37 cellular contexts compared by ENCODE assay signal in the genomic region with DNA sequence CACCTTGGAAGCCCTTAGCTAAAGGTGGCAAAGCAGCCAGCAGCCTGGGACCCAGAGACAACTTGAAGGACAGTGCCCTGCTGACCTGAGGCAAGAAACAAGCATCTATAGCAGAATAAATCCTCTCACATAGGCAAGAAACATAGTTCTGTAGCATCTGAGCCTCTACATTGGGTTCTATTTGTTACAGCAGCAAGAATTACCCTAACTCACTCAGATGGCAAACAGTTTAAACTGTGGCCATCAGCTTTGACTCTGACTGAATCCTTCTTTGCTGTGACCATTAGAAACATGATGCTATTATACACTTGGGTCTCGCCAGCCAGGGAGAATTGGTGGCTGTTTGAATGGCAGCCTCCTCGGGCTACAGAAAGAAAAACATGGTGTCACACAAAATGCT. TPM values are rescaled to one million over a fixed set of nuclear protein-coding genes. Genes with fewer than 3 reads are reported as not detected.
"Had no signal": no experiment of that assay in that cellular context is flagged by ENCODE, and none has a peak within 500 bp of the region (broad histone marks: within the 10 kb centered on the region; RNA-seq: fewer than 3 reads in every experiment).

No MANE protein-coding gene starts in this region.

- H3K36me3 ChIP-seq: adrenal gland, brain microvascular endothelial cell, breast epithelium had no signal

- H3K9me3 ChIP-seq: adrenal gland, body of pancreas, breast epithelium had no signal

- H3K27ac ChIP-seq: adrenal gland, body of pancreas, brain microvascular endothelial cell, breast epithelium, VCaP had no signal

- H3K27me3 ChIP-seq: body of pancreas, brain microvascular endothelial cell had no signal

- H3K4me3 ChIP-seq: adrenal gland, body of pancreas, breast epithelium had no signal

- ATAC-seq: activated CD8-positive, alpha-beta T cell treated with anti-CD3 and anti-CD28 coated beads for 36 hours; activated naive CD4-positive, alpha-beta T cell treated with anti-CD3 and anti-CD28 coated beads, Interleukin-2, amount 50 U/mL, for 72 hours; activated T-cell treated with anti-CD3 and anti-CD28 coated beads, Interleukin-2, amount 50 U/mL, for 4 hours; activated T-cell treated with anti-CD3 and anti-CD28 coated beads, Interleukin-2, amount 50 U/mL, for 72 hours; activated T-helper 17 cell treated with anti-CD3 and anti-CD28 coated beads, Interleukin-2, amount 50 U/mL, for 72 hours; body of pancreas had no signal

- H3K4me1 ChIP-seq: adrenal gland, body of pancreas, breast epithelium had no signal

- DNase-seq: activated B cell treated with CpG ODN at 0.5 μM for 24 hours; activated CD4-positive, alpha-beta memory T cell treated with anti-CD3 and anti-CD28 coated beads for 36 hours; activated CD4-positive, alpha-beta T cell treated with anti-CD3 and anti-CD28 coated beads for 4 hours; activated CD4-positive, alpha-beta T cell treated with anti-CD3 and anti-CD28 coated beads, Interleukin-2, amount 10 ng/mL, durations not matched to agents 24 days and 14 days; activated CD4-positive, alpha-beta T cell treated with anti-CD3 and anti-CD28 coated beads, Interleukin-2, amount 50 U/mL, for 1 hour; activated CD4-positive, alpha-beta T cell treated with anti-CD3 and anti-CD28 coated beads, Interleukin-2, amount 50 U/mL, for 4 hours; activated CD4-positive, CD25-positive, alpha-beta regulatory T cell treated with anti-CD3 and anti-CD28 coated beads, Interleukin-2, amount 50 U/mL, for 72 hours; activated CD8-positive, alpha-beta memory T cell treated with anti-CD3 and anti-CD28 coated beads, Interleukin-2, amount 50 U/mL, for 4 hours; activated CD8-positive, alpha-beta T cell treated with anti-CD3 and anti-CD28 coated beads for 36 hours; activated effector memory CD4-positive, alpha-beta T cell treated with anti-CD3 and anti-CD28 coated beads, Interleukin-2, amount 50 U/mL, for 16 hours; activated gamma-delta T cell treated with Interleukin-2 at 50 U/mL for 16 hours; activated naive CD4-positive, alpha-beta T cell; activated naive CD4-positive, alpha-beta T cell treated with anti-CD3 and anti-CD28 coated beads for 36 hours; activated naive CD4-positive, alpha-beta T cell treated with anti-CD3 and anti-CD28 coated beads, Interleukin-2, amount 50 U/mL, for 16 hours; activated naive CD8-positive, alpha-beta T cell treated with anti-CD3 and anti-CD28 coated beads for 36 hours; activated T-cell treated with anti-CD3 and anti-CD28 coated beads for 4 hours; activated T-cell treated with anti-CD3 and anti-CD28 coated beads, Interleukin-2, amount 50 U/mL, for 1 hour; activated T-cell treated with anti-CD3 and anti-CD28 coated beads, Interleukin-2, amount 50 U/mL, for 4 hours; activated T-cell treated with anti-CD3 and anti-CD28 coated beads, Interleukin-2, amount 50 U/mL, for 72 hours; adrenal gland; amniotic stem cell; aorta; body of pancreas; brain microvascular endothelial cell; central memory CD4-positive, alpha-beta T cell; T-helper 1 cell; T-helper 2 cell; T-helper 9 cell had no signal

- FAIRE-seq: astrocyte, TTC549 had no signal

RNA-seq across cellular contexts. Expression of a gene that starts 53.1 kb away (rescaled TPM):
- total RNA-seq: activated B cell treated with CpG ODN at 0.5 μM for 24 hours; activated CD8-positive, alpha-beta T cell treated with anti-CD3 and anti-CD28 coated beads for 36 hours; activated naive CD4-positive, alpha-beta T cell treated with anti-CD3 and anti-CD28 coated beads for 36 hours; activated naive CD4-positive, alpha-beta T cell treated with anti-CD3 and anti-CD28 coated beads, Interleukin-2, amount 50 U/mL, for 72 hours; activated naive CD8-positive, alpha-beta T cell treated with anti-CD3 and anti-CD28 coated beads for 36 hours; activated T-cell treated with anti-CD3 and anti-CD28 coated beads, Interleukin-2, amount 50 U/mL, for 72 hours; adrenal gland; aorta; astrocyte; body of pancreas; breast epithelium; cardiac septum had no signal
- polyA plus RNA-seq: adrenal gland, aorta had no signal

RNA-seq across cellular contexts. Expression of a gene that starts 59.8 kb away (rescaled TPM):
- total RNA-seq: activated B cell treated with CpG ODN at 0.5 μM for 24 hours; activated CD4-positive, alpha-beta memory T cell treated with anti-CD3 and anti-CD28 coated beads for 36 hours; activated CD4-positive, alpha-beta T cell treated with anti-CD3 and anti-CD28 coated beads, Interleukin-2, amount 10 ng/mL, durations not matched to agents 24 days and 14 days; activated CD8-positive, alpha-beta memory T cell treated with anti-CD3 and anti-CD28 coated beads for 36 hours; activated CD8-positive, alpha-beta T cell treated with anti-CD3 and anti-CD28 coated beads for 36 hours; activated naive CD4-positive, alpha-beta T cell treated with anti-CD3 and anti-CD28 coated beads for 36 hours; activated naive CD4-positive, alpha-beta T cell treated with anti-CD3 and anti-CD28 coated beads, Interleukin-2, amount 50 U/mL, for 72 hours; activated naive CD8-positive, alpha-beta T cell treated with anti-CD3 and anti-CD28 coated beads for 36 hours; activated T-cell treated with anti-CD3 and anti-CD28 coated beads, Interleukin-2, amount 50 U/mL, for 4 hours; activated T-cell treated with anti-CD3 and anti-CD28 coated beads, Interleukin-2, amount 50 U/mL, for 72 hours; activated T-helper 1 cell treated with anti-CD3 and anti-CD28 coated beads, Interleukin-12 subunit alpha, Interleukin-12 subunit beta, Interleukin-2, Interleukin-4 antibody, amounts not matched to agents 30 ng/mL and 10 ng/mL and 1 ng/mL, durations not matched to agents 14 hours and 24 hours and 36 hours; activated T-helper 17 cell treated with anti-CD3 and anti-CD28 coated beads, Interleukin-2, amount 50 U/mL, for 72 hours; astrocyte; body of pancreas had no signal
